Comparison of ENCODE assay signal across 13 cellular contexts in genomic region chr15:23422946-23423708, GRCh38. TPM values are rescaled to one million over a fixed set of nuclear protein-coding genes. Genes with fewer than 3 reads are reported as not detected.
DNase-seq lines count a peak whose midpoint lies in the region; ATAC-seq, FAIRE-seq and TF ChIP-seq lines count a peak whose summit lies in the region.
"Had no signal": no experiment of that assay in that cellular context is flagged by ENCODE, and none has a peak within 500 bp of the region (broad histone marks: within the 10 kb centered on the region; RNA-seq: fewer than 3 reads in every experiment).

No MANE protein-coding gene starts in this region.

- no peaks in the 10 kb centered on the region for H3K79me2 ChIP-seq in hepatocyte

- ATAC-seq in HG03342 (IDR thresholded peaks at IDR 0.05; ENCODE audit: unreplicated experiment) (no peak), HG02884 (IDR thresholded peaks at IDR 0.05; ENCODE audit: unreplicated experiment) (no peak)

- H2AFZ ChIP-seq in hepatocyte: no peak overlapping the region

- H3K4me2 ChIP-seq in hepatocyte: no peak overlapping the region

- H3K9me2 ChIP-seq in hepatocyte (replicated peaks; ENCODE audit: insufficient read depth): no peaks in the 10 kb centered on the region

- H3K27me3 ChIP-seq in hepatocyte: no peaks in the 10 kb centered on the region

- TF ChIP-seq CTCF in hepatocyte (IDR thresholded peaks at IDR 0.05; ENCODE audit: poor library complexity) (no peak), D721Med (IDR thresholded peaks at IDR 0.05; ENCODE audit: insufficient read depth, missing control alignments) (no peak)

- no peak overlapping the region for H3K4me3 ChIP-seq in hepatocyte

- H3K4me1 ChIP-seq in hepatocyte (ENCODE audit: insufficient read depth): peaks cover 4% of the 10 kb centered on the region

- no peaks in the 10 kb centered on the region for H4K20me1 ChIP-seq in hepatocyte (ENCODE audit: insufficient read depth, poor library complexity, severe bottlenecking)

- H3K36me3 ChIP-seq in hepatocyte (replicated peaks; ENCODE audit: insufficient read depth, low read depth): no peaks in the 10 kb centered on the region

- DNase-seq in A172 (ENCODE audit: low spot score) (peak; percentile 23), GOT3 (lab: John Stamatoyannopoulos, UW) (peak; percentile 15), RPMI7951 (ENCODE audit: low read depth) (peak; percentile 79), hepatocyte (ENCODE audit: low spot score) (no peak), D721Med (ENCODE audit: insufficient read length, low spot score) (no peak)
- no peak for DNase-seq in stimulated activated CD4-positive, alpha-beta T cell treated with anti-CD3 and anti-CD28 coated beads, Interleukin-1b, Interleukin-23, amount 100 ng/mL, for 48 hours
- DNase-seq: activated CD8-positive, alpha-beta memory T cell treated with anti-CD3 and anti-CD28 coated beads, Interleukin-2, amount 50 U/mL, for 48 hours; NCI-H226; stimulated activated CD4-positive, alpha-beta T cell treated with anti-CD3 and anti-CD28 coated beads, Interleukin-4, amount 100 ng/mL, for 24 hours had no signal

- no peaks in the 10 kb centered on the region for H3K9me3 ChIP-seq in hepatocyte (ENCODE audit: low read depth)

- WGBS in hepatocyte (ENCODE audit: low lambda C conversion rate, missing lambda C conversion rate): 61% methylated on average over 8 of the region's 8 CpGs

- H3K27ac ChIP-seq in hepatocyte: peak overlapping the region; percentile 58

- no peak for FAIRE-seq in D721Med (lab: Jason Lieb, UNC)

RNA-seq across cellular contexts. Expression of gene GOLGA6L2, which starts 23.9 kb away (rescaled TPM):
- total RNA-seq in A172 (2014; rRNA removed; shearing (Covaris generic)): not detected in 2 replicates
- total RNA-seq in RPMI7951 (2014; rRNA removed; shearing (Covaris generic)): not detected in 2 replicates
- not detected in 2 replicates for total RNA-seq in hepatocyte
- polyA plus RNA-seq in hepatocyte: not detected in 2 replicates
- total RNA-seq: chondrocyte had no signal
- polyA plus RNA-seq: neural cell had no signal

Comparison
In these comparisons a context has a peak if more than half of its experiments do, and no peak if none do; other contexts are left out.
1. DNase-seq: peak in A172 (single experiment), GOT3 (single experiment) and RPMI7951 (single experiment); none in hepatocyte (single experiment), D721Med (single experiment) and stimulated activated CD4-positive, alpha-beta T cell treated with anti-CD3 and anti-CD28 coated beads, Interleukin-1b, Interleukin-23, amount 100 ng/mL, for 48 hours (single experiment).